14 cellular contexts compared by ENCODE assay signal in the genomic region with DNA sequence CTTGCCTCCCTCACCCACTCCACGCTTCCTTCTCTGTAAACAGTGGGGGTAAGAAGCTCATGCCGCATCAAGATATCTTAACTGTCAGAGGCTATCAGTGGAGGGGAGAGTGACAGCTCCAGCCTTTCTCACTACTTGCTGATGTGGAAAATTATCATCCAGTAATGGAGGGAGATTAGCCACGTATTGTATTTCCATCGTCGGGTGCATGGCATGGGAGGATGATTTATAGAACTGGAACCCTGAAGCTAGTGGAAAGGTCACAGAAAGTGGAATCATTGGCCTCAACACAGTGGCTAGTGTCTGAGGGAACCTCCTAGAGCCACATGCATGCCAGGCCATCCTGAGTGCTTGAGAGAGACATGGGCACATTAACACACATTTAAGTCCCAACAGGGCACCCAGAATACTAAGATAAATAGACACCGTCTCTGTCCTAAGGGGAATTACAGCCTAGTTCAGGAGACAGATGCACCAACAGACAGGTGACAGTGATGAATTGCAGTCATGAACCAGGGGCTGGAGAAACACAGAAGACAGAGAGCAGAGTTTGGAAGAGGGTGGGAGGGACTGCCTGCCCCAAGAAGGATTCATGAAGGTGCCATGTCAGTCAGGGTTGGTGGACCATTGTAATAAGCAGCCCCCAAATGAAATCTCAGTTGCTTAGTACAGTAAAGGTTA.
DNase-seq lines count a peak whose midpoint lies in the region; ATAC-seq and TF ChIP-seq lines count a peak whose summit lies in the region.
"Had no signal": no experiment of that assay in that cellular context is flagged by ENCODE, and none has a peak within 500 bp of the region (broad histone marks: within the 10 kb centered on the region; RNA-seq: fewer than 3 reads in every experiment).

No MANE protein-coding gene starts in this region.

- TF ChIP-seq CTCF in nephron (IDR thresholded peaks at IDR 0.05; ENCODE audit: unreplicated experiment in 3 of 3), result no peak
- no peak for TF ChIP-seq CTCF in gastroesophageal sphincter (IDR thresholded peaks at IDR 0.05)
- no peak for TF ChIP-seq CTCF in chondrocyte (IDR thresholded peaks at IDR 0.05)

- H3K27ac ChIP-seq in gastroesophageal sphincter, result no peak overlapping the region

- H3K27me3 ChIP-seq in gastroesophageal sphincter, result no peaks in the 10 kb centered on the region

- DNase-seq in SK-N-DZ (ENCODE audit: low spot score) (peak; percentile 49), posterior vena cava (ENCODE audit: low spot score) (peak; percentile 20), chondrocyte (ENCODE audit: low spot score) (no peak)
- DNase-seq in activated T-helper 2 cell treated with anti-CD3 and anti-CD28 coated beads, Interferon-gamma antibody, Interleukin-2, Interleukin-4, amounts not matched to agents 10 μg/mL and 5 μg/mL and 100 μg/mL, durations not matched to agents 14 hours and 24 hours and 36 hours (ENCODE audit: low spot score), result no peak
- DNase-seq: C1 segment of cervical spinal cord; CD4-positive, alpha-beta T cell; DMS79; H7 had no signal

- no peaks in the 10 kb centered on the region for H3K4me1 ChIP-seq in gastroesophageal sphincter

- WGBS in gastroesophageal sphincter (ENCODE audit: low coverage in 1 of 2), 2 donors, result 66 to 78% methylated on average over 3 to 5 of the region's 6 CpGs

- peaks cover 27% of the 10 kb centered on the region for H3K27me3 Mint-ChIP-seq in nephron (ENCODE audit: low read depth)
- no peaks in the 10 kb centered on the region for H3K27me3 Mint-ChIP-seq in activated T-helper 2 cell treated with anti-CD3 and anti-CD28 coated beads, Interferon-gamma antibody, Interleukin-2, Interleukin-4, amounts not matched to agents 10 μg/mL and 5 μg/mL and 100 μg/mL, durations not matched to agents 14 hours and 24 hours and 36 hours (ENCODE audit: low read depth)
- H3K27me3 Mint-ChIP-seq in chondrocyte (ENCODE audit: low read depth), result no peaks in the 10 kb centered on the region

- no peak overlapping the region for H3K4me3 ChIP-seq in gastroesophageal sphincter
- H3K4me3 ChIP-seq: GM12878, GM23338 had no signal

- no peaks in the 10 kb centered on the region for H3K9me3 Mint-ChIP-seq in nephron
- H3K9me3 Mint-ChIP-seq in activated T-helper 2 cell treated with anti-CD3 and anti-CD28 coated beads, Interferon-gamma antibody, Interleukin-2, Interleukin-4, amounts not matched to agents 10 μg/mL and 5 μg/mL and 100 μg/mL, durations not matched to agents 14 hours and 24 hours and 36 hours, result peaks cover 5% of the 10 kb centered on the region
- peaks cover 6% of the 10 kb centered on the region for H3K9me3 Mint-ChIP-seq in chondrocyte (ENCODE audit: low read depth)
- H3K9me3 Mint-ChIP-seq: CD4-positive, alpha-beta T cell had no signal

- H3K4me1 Mint-ChIP-seq in nephron, result peaks cover 30% of the 10 kb centered on the region
- H3K4me1 Mint-ChIP-seq in activated T-helper 2 cell treated with anti-CD3 and anti-CD28 coated beads, Interferon-gamma antibody, Interleukin-2, Interleukin-4, amounts not matched to agents 10 μg/mL and 5 μg/mL and 100 μg/mL, durations not matched to agents 14 hours and 24 hours and 36 hours (ENCODE audit: low read depth), result peaks cover 23% of the 10 kb centered on the region
- no peaks in the 10 kb centered on the region for H3K4me1 Mint-ChIP-seq in chondrocyte (ENCODE audit: low read depth)
- H3K4me1 Mint-ChIP-seq: B cell, GM23338 had no signal

- peaks cover 0 to 75% of the 10 kb centered on the region in 2 donors for H3K36me3 ChIP-seq in gastroesophageal sphincter

- H3K27ac Mint-ChIP-seq in nephron, result peak overlapping the region in 2 of 3 experiments; percentile 9 to 45
- no peak overlapping the region for H3K27ac Mint-ChIP-seq in activated T-helper 2 cell treated with anti-CD3 and anti-CD28 coated beads, Interferon-gamma antibody, Interleukin-2, Interleukin-4, amounts not matched to agents 10 μg/mL and 5 μg/mL and 100 μg/mL, durations not matched to agents 14 hours and 24 hours and 36 hours
- no peak overlapping the region for H3K27ac Mint-ChIP-seq in chondrocyte (ENCODE audit: unreplicated experiment)
- H3K27ac Mint-ChIP-seq: B cell; CD4-positive, alpha-beta T cell; GM23338 had no signal

- no peak for TF ChIP-seq EP300 in gastroesophageal sphincter (IDR thresholded peaks at IDR 0.05)

- ATAC-seq in GM19035 (IDR thresholded peaks at IDR 0.05; ENCODE audit: unreplicated experiment) (no peak), gastroesophageal sphincter (no peak)
- ATAC-seq: GM12878, GM23338 had no signal

- no peak for TF ChIP-seq POLR2A in gastroesophageal sphincter (IDR thresholded peaks at IDR 0.05)

- intact Hi-C loops in posterior vena cava (cut with DNase I), result no loop called here
- intact Hi-C loops in activated T-helper 2 cell treated with anti-CD3 and anti-CD28 coated beads, Interferon-gamma antibody, Interleukin-2, Interleukin-4, amounts not matched to agents 10 μg/mL and 5 μg/mL and 100 μg/mL, durations not matched to agents 14 hours and 24 hours and 36 hours (cut with micrococcal nuclease), result no loop called here

- no peaks in the 10 kb centered on the region for H3K9me3 ChIP-seq in gastroesophageal sphincter

- H3K4me3 Mint-ChIP-seq in nephron (no peak overlapping the region), chondrocyte (ENCODE audit: unreplicated experiment) (no peak overlapping the region)
- no peak overlapping the region for H3K4me3 Mint-ChIP-seq in activated T-helper 2 cell treated with anti-CD3 and anti-CD28 coated beads, Interferon-gamma antibody, Interleukin-2, Interleukin-4, amounts not matched to agents 10 μg/mL and 5 μg/mL and 100 μg/mL, durations not matched to agents 14 hours and 24 hours and 36 hours (ENCODE audit: low read depth)
- H3K4me3 Mint-ChIP-seq: B cell; CD4-positive, alpha-beta T cell; GM23338 had no signal

- peaks cover 11% of the 10 kb centered on the region for H3K36me3 Mint-ChIP-seq in nephron (ENCODE audit: low read depth)
- H3K36me3 Mint-ChIP-seq in activated T-helper 2 cell treated with anti-CD3 and anti-CD28 coated beads, Interferon-gamma antibody, Interleukin-2, Interleukin-4, amounts not matched to agents 10 μg/mL and 5 μg/mL and 100 μg/mL, durations not matched to agents 14 hours and 24 hours and 36 hours (ENCODE audit: low read depth), result no peaks in the 10 kb centered on the region
- peaks cover 27% of the 10 kb centered on the region for H3K36me3 Mint-ChIP-seq in chondrocyte (ENCODE audit: low read depth)

Comparison
In these comparisons a context has a peak if more than half of its experiments do, and no peak if none do; other contexts are left out.
1. DNase-seq: peak in SK-N-DZ (single experiment) and posterior vena cava (single experiment); none in activated T-helper 2 cell treated with anti-CD3 and anti-CD28 coated beads, Interferon-gamma antibody, Interleukin-2, Interleukin-4, amounts not matched to agents 10 μg/mL and 5 μg/mL and 100 μg/mL, durations not matched to agents 14 hours and 24 hours and 36 hours (single experiment) and chondrocyte (single experiment).
2. H3K27ac Mint-ChIP-seq: peak in nephron (2 of 3); none in activated T-helper 2 cell treated with anti-CD3 and anti-CD28 coated beads, Interferon-gamma antibody, Interleukin-2, Interleukin-4, amounts not matched to agents 10 μg/mL and 5 μg/mL and 100 μg/mL, durations not matched to agents 14 hours and 24 hours and 36 hours (single experiment) and chondrocyte (single experiment).